ENCODE assay signal across 6 cellular contexts in the genomic region with DNA sequence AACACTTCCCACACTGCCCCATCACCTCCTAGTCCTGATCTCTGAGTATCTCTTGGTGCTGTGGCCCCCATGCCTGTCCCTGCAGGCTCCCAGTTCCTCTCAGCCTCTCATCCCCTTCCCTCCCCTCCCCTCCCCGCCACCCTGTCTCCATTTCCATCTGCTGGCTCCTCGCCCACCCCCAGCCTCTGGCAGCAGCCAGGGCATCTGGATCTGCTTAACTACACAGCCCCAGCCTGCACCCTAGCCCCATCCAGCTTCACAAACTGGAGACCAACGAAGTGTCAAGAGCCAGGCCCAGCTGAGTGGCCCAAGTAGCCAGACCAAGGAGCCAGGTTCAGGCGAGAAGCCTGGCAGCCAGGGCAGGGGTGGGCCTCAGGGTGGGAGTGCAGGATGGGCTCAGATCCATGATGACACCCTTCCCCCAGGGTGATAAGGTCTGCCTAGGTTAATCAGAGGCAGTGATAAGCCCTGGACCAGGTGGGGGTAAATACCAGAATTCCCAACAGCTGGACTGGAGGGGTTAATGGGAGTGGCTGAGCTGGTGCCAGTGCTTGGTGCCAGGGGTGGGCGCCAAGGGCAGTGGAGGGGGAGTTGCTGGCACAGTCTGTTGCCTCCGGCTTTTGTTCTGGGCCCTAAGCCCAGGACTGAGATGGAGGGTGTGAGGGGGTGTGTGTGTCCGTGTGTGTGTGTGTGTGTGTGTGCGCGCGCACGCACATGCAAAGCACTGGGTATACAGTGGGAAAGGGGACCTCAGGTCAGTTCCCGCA. TPM values are rescaled to one million over a fixed set of nuclear protein-coding genes. Genes with fewer than 3 reads are reported as not detected.
DNase-seq lines count a peak whose midpoint lies in the region; ATAC-seq, FAIRE-seq and TF ChIP-seq lines count a peak whose summit lies in the region.

No MANE protein-coding gene starts in this region.

- FAIRE-seq in GM12891 (lab: Jason Lieb, UNC), result no peak

- H3K4me2 ChIP-seq in fibroblast of lung (ENCODE audit: extremely low read depth, insufficient read depth, low read length), result peak overlapping the region; percentile 23

- no peaks in the 10 kb centered on the region for H3K79me2 ChIP-seq in fibroblast of lung (ENCODE audit: control insufficient read depth, insufficient read depth, low read length)

- no peaks in the 10 kb centered on the region for H4K20me1 ChIP-seq in fibroblast of lung (ENCODE audit: control insufficient read depth, extremely low read depth, insufficient read depth, low read length)

- H3K4me3 ChIP-seq in fibroblast of lung (replicated peaks in 1 of 4; ENCODE audit: control extremely low read depth in 1 of 4, insufficient read depth in 1 of 4, low read depth in 3 of 4, low read length in 4 of 4) (no peak overlapping the region), sigmoid colon (peak overlapping the region in 2 of 4 donors; percentile 11 to 56)

- DNase-seq in NCI-H2171 (lab: John Stamatoyannopoulos, UW) (peak; percentile 18), fibroblast of lung (ENCODE audit: low read depth in 2 of 2) (peak in 1 of 2 donors; percentile 74), sigmoid colon (peak; percentile 95), GM12891 (ENCODE audit: insufficient read length, low spot score) (no peak)
- no peak for DNase-seq in stimulated activated CD4-positive, alpha-beta T cell treated with anti-CD3 and anti-CD28 coated beads, Interleukin-1b, Interleukin-23, amount 100 ng/mL, for 48 hours

- no peak overlapping the region for H3K9ac ChIP-seq in fibroblast of lung (ENCODE audit: insufficient read depth, low read length)

- TF ChIP-seq POLR2A in sigmoid colon (IDR thresholded peaks at IDR 0.05) (no peak), GM12891 (IDR thresholded peaks at IDR 0.05; ENCODE audit: low read depth, low read length) (no peak)

- TF ChIP-seq CTCF in fibroblast of lung (conservative IDR thresholded peaks at IDR 0.05 in 1 of 2, IDR thresholded peaks at IDR 0.05 in 1 of 2; ENCODE audit: low read depth in 1 of 2, low read length in 2 of 2) (no peak), sigmoid colon (IDR thresholded peaks at IDR 0.05) (no peak)

- peaks cover 29% of the 10 kb centered on the region for H3K4me1 ChIP-seq in fibroblast of lung (ENCODE audit: control insufficient read depth, extremely low read depth, insufficient read depth, low read length)
- peaks cover 0 to 61% (median 50%) of the 10 kb centered on the region in 4 donors for H3K4me1 ChIP-seq in sigmoid colon

- no peaks in the 10 kb centered on the region for H3K9me3 ChIP-seq in fibroblast of lung (ENCODE audit: control insufficient read depth, insufficient read depth, low read depth, low read length)
- H3K9me3 ChIP-seq in sigmoid colon, result no peaks in the 10 kb centered on the region

- peak in 1 of 4 donors; percentile 54 for TF ChIP-seq EP300 in sigmoid colon (IDR thresholded peaks at IDR 0.05)

- WGBS in sigmoid colon, 2 donors, result 69 to 72% methylated on average over 12 of the region's 12 CpGs

- no peak overlapping the region for H2AFZ ChIP-seq in fibroblast of lung (ENCODE audit: low read length)

- intact Hi-C loops in sigmoid colon (cut with DNase I), result loop anchor here (5.0 kb wide), 1 partner anchor 338 kb away; no protein-coding TSS in a partner anchor

- H3K27ac ChIP-seq in fibroblast of lung (ENCODE audit: insufficient read depth, low read length), result no peak overlapping the region
- H3K27ac ChIP-seq in sigmoid colon, result peak overlapping the region; percentile 83 to 91 (median 88)

- H3K27me3 ChIP-seq in fibroblast of lung (ENCODE audit: control insufficient read depth, insufficient read depth, low read length) (no peaks in the 10 kb centered on the region), sigmoid colon (no peaks in the 10 kb centered on the region)

- no peaks in the 10 kb centered on the region for H3K36me3 ChIP-seq in fibroblast of lung (ENCODE audit: control insufficient read depth, insufficient read depth, low read length)
- H3K36me3 ChIP-seq in sigmoid colon, result peaks cover 3 to 30% (median 9%) of the 10 kb centered on the region in 4 donors

- no peak for ATAC-seq in HG03280 (IDR thresholded peaks at IDR 0.05; ENCODE audit: unreplicated experiment)

TF ChIP-seq in GM12891, 5 proteins besides CTCF, POLR2A, EP300 and RAD21:
- TF ChIP-seq PAX5 (IDR thresholded peaks at IDR 0.05; ENCODE audit: insufficient read depth, low read length, severe bottlenecking) (no peak), SPI1 (IDR thresholded peaks at IDR 0.05; ENCODE audit: low read depth, low read length) (no peak), POLR2AphosphoS5 (IDR thresholded peaks at IDR 0.05; ENCODE audit: low read depth, low read length) (no peak), POU2F2 (IDR thresholded peaks at IDR 0.05; ENCODE audit: low read depth, low read length) (no peak), TAF1 (IDR thresholded peaks at IDR 0.05; ENCODE audit: low read depth, low read length) (no peak)

RNA-seq across cellular contexts. Expression of a gene that starts 2.5 kb away (rescaled TPM):
- 6.9 and 8.2 TPM in 2 replicates for total RNA-seq in fibroblast of lung
- 3.1 and 5.0 TPM in 2 replicates for polyA plus RNA-seq in fibroblast of lung
- 5.8 and 6.1 TPM in 2 replicates for polyA plus RNA-seq in fibroblast of lung (2012)
- 3.9 and 8.7 TPM in 2 replicates for polyA minus RNA-seq in fibroblast of lung (ENCODE audit: low replicate concordance)
- total RNA-seq in sigmoid colon, result 100 to 1,000 TPM in 1 of 4 donors, 10 to 100 TPM in 3; 67.3 to 110 (median 90.7) TPM
- 10 to 100 TPM in 1 of 3 donors, 1 to 10 TPM in 2; 1.4 to 14.8 (median 7.2) TPM for polyA plus RNA-seq in sigmoid colon
- 6.9 TPM for polyA plus RNA-seq in GM12891 (2012; ENCODE audit: low read depth, missing spikeins)

RNA-seq across cellular contexts. Expression of a gene that starts 8.0 kb away (rescaled TPM):
- 0.26 TPM in 1 of 2 replicates, not detected in the other for total RNA-seq in fibroblast of lung
- 0.09 TPM in 1 of 2 replicates, not detected in the other for polyA plus RNA-seq in fibroblast of lung
- polyA plus RNA-seq in fibroblast of lung (2012), result 0.23 TPM in 1 of 2 replicates, not detected in the other
- not detected in 2 replicates for polyA minus RNA-seq in fibroblast of lung (ENCODE audit: low replicate concordance)
- total RNA-seq in sigmoid colon, result not detected
- polyA plus RNA-seq in sigmoid colon, result under 1 TPM in 1 of 3 donors, not detected in 2; 0.63 TPM
- polyA plus RNA-seq in GM12891 (2012; ENCODE audit: low read depth, missing spikeins), result not detected

RNA-seq across cellular contexts. Expression of a gene that starts 8.0 kb away (rescaled TPM):
- total RNA-seq in fibroblast of lung (27.2 and 29.1 TPM in 2 replicates), sigmoid colon (10 to 100 TPM; 28.8 to 51.0 (median 33.1) TPM)
- polyA plus RNA-seq in fibroblast of lung (13.9 and 20.1 TPM in 2 replicates), sigmoid colon (10 to 100 TPM; 15.6 to 44.8 (median 21.7) TPM)
- polyA plus RNA-seq in fibroblast of lung (2012), result 16.8 and 22.7 TPM in 2 replicates
- 14.0 and 32.5 TPM in 2 replicates for polyA minus RNA-seq in fibroblast of lung (ENCODE audit: low replicate concordance)
- 18.2 TPM for polyA plus RNA-seq in GM12891 (2012; ENCODE audit: low read depth, missing spikeins)

RNA-seq across cellular contexts. Expression of a gene that starts 16.9 kb away (rescaled TPM):
- 23.4 and 52.5 TPM in 2 replicates for total RNA-seq in fibroblast of lung
- polyA plus RNA-seq in fibroblast of lung, result 61.2 and 87.2 TPM in 2 replicates
- 90.1 and 133 TPM in 2 replicates for polyA plus RNA-seq in fibroblast of lung (2012)
- 114 and 160 TPM in 2 replicates for polyA minus RNA-seq in fibroblast of lung (ENCODE audit: low replicate concordance)
- total RNA-seq in sigmoid colon, result 10 to 100 TPM; 69.0 to 82.6 (median 72.6) TPM
- 10 to 100 TPM; 12.0 to 71.5 (median 13.2) TPM for polyA plus RNA-seq in sigmoid colon
- polyA plus RNA-seq in GM12891 (2012; ENCODE audit: low read depth, missing spikeins), result 14.9 TPM

RNA-seq across cellular contexts. Expression of a gene that starts 25.6 kb away (rescaled TPM):
- total RNA-seq in fibroblast of lung (under 0.01 and 0.17 TPM in 2 replicates), sigmoid colon (not detected)
- polyA plus RNA-seq in fibroblast of lung (not detected in 2 replicates), sigmoid colon (under 1 TPM in 1 of 3 donors, not detected in 2; 0.06 TPM)
- polyA plus RNA-seq in fibroblast of lung (2012), result 0.08 and 0.09 TPM in 2 replicates
- not detected in 2 replicates for polyA minus RNA-seq in fibroblast of lung (ENCODE audit: low replicate concordance)
- polyA plus RNA-seq in GM12891 (2012; ENCODE audit: low read depth, missing spikeins), result not detected

Comparison
In these comparisons a context has a peak if more than half of its experiments do, and no peak if none do; other contexts are left out.
1. DNase-seq: peak in NCI-H2171 (single experiment) and sigmoid colon (single experiment); none in GM12891 (single experiment) and stimulated activated CD4-positive, alpha-beta T cell treated with anti-CD3 and anti-CD28 coated beads, Interleukin-1b, Interleukin-23, amount 100 ng/mL, for 48 hours (single experiment).